In genomic region chr5:151772868-151773561, GRCh38 we compare ENCODE assay signal across 8 cellular contexts. TPM values are rescaled to one million over a fixed set of nuclear protein-coding genes. Genes with fewer than 3 reads are reported as not detected.
A peak's percentile ranks its signal among the peaks of the same experiment; 100 is the strongest.
DNase-seq lines count a peak whose midpoint lies in the region; ATAC-seq and TF ChIP-seq lines count a peak whose summit lies in the region.

No MANE protein-coding gene starts in this region.

- TF ChIP-seq POLR2A in body of pancreas (IDR thresholded peaks at IDR 0.05) = no peak
- no peak for TF ChIP-seq POLR2A in lower leg skin (IDR thresholded peaks at IDR 0.05)

- peak overlapping the region; percentile 65 for H3K4me2 ChIP-seq in KMS-11

- DNase-seq in Daoy (ENCODE audit: low read depth) (peak; percentile 61), body of pancreas (peak in 2 of 4 donors; percentile 15 to 30), lower leg skin (ENCODE audit: low spot score in 2 of 2) (no peak), type B pancreatic cell (ENCODE audit: extremely low spot score, unreplicated experiment) (no peak), NCI-H1105 (lab: John Stamatoyannopoulos, UW) (no peak), glomerular visceral epithelial cell (ENCODE audit: extremely low spot score) (no peak)

- peak overlapping the region; percentile 92 for H3K4me3 Mint-ChIP-seq in type B pancreatic cell

- intact Hi-C loops in body of pancreas (cut with DNase I) (no loop called here), lower leg skin (cut with DNase I; ENCODE audit: low total_unique reads) (no loop called here)

- 0 to 2% methylated on average over 18 of the region's 18 CpGs for WGBS in body of pancreas, 2 donors
- 1 to 2% methylated on average over 18 of the region's 18 CpGs for WGBS in lower leg skin, 2 donors

- peaks cover 48% of the 10 kb centered on the region for H4K20me1 ChIP-seq in KMS-11 (ENCODE audit: insufficient read depth)

- H3K36me3 Mint-ChIP-seq in type B pancreatic cell = peaks cover 19% of the 10 kb centered on the region

- H3K79me2 ChIP-seq in KMS-11 (ENCODE audit: insufficient read depth, low read depth) = peaks cover 59% of the 10 kb centered on the region

- H3K27me3 Mint-ChIP-seq in type B pancreatic cell = no peaks in the 10 kb centered on the region

- H3K9me3 Mint-ChIP-seq in type B pancreatic cell = no peaks in the 10 kb centered on the region

- H2AFZ ChIP-seq in KMS-11 (ENCODE audit: low read depth) = no peak overlapping the region

- no peak for TF ChIP-seq CTCF in KMS-11 (conservative IDR thresholded peaks at IDR 0.05; ENCODE audit: low read depth, low read length)
- TF ChIP-seq CTCF in body of pancreas (IDR thresholded peaks at IDR 0.05) = no peak
- no peak for TF ChIP-seq CTCF in lower leg skin (IDR thresholded peaks at IDR 0.05)
- no peak for TF ChIP-seq CTCF in type B pancreatic cell (conservative IDR thresholded peaks at IDR 0.05)

- peaks cover 39% of the 10 kb centered on the region for H3K4me1 Mint-ChIP-seq in type B pancreatic cell (ENCODE audit: unreplicated experiment)

- H3K27me3 ChIP-seq in KMS-11 (ENCODE audit: insufficient read depth, low read depth) (no peaks in the 10 kb centered on the region), body of pancreas (no peaks in the 10 kb centered on the region)

- peak overlapping the region; percentile 76 for H3K27ac Mint-ChIP-seq in type B pancreatic cell

- no peak overlapping the region for H3K4me3 ChIP-seq in KMS-11 (IDR thresholded peaks at IDR 0.05; ENCODE audit: insufficient read depth, low read depth, low read length)
- peak overlapping the region; percentile 57 to 72 for H3K4me3 ChIP-seq in body of pancreas
- H3K4me3 ChIP-seq in lower leg skin (ENCODE audit: low read depth, poor library complexity, severe bottlenecking) = peak overlapping the region; percentile 92

- H3K9ac ChIP-seq in KMS-11 = peak overlapping the region; percentile 93

- H3K27ac ChIP-seq in KMS-11 = peak overlapping the region; percentile 98
- peak overlapping the region; percentile 71 to 98 (median 86) for H3K27ac ChIP-seq in body of pancreas

- no peaks in the 10 kb centered on the region for H3K9me3 ChIP-seq in body of pancreas

- ATAC-seq in body of pancreas = no peak
- ATAC-seq in HG03108 (IDR thresholded peaks at IDR 0.05; ENCODE audit: unreplicated experiment) = no peak

- H3K4me1 ChIP-seq in KMS-11 (ENCODE audit: low read depth, poor library complexity, severe bottlenecking) = peaks cover 47% of the 10 kb centered on the region
- peaks cover 52% of the 10 kb centered on the region for H3K4me1 ChIP-seq in body of pancreas

- peaks cover 7% of the 10 kb centered on the region; the same call in 1 of the 2 replicates for H3K36me3 ChIP-seq in KMS-11 (ENCODE audit: insufficient read depth)
- H3K36me3 ChIP-seq in body of pancreas (replicated peaks in 1 of 2; ENCODE audit: insufficient read depth in 1 of 2, low read depth in 2 of 2) = no peaks in the 10 kb centered on the region

RNA-seq across cellular contexts. Expression of gene G3BP1, which starts 1.3 kb away (rescaled TPM):
- total RNA-seq in Daoy (2014; rRNA removed; shearing (Covaris generic)) = 307 and 350 TPM in 2 replicates
- 10 to 100 TPM; 34.6 to 64.3 TPM for total RNA-seq in body of pancreas
- total RNA-seq in lower leg skin = 100 to 1,000 TPM in 2 of 4 donors, 10 to 100 TPM in 2; 85.9 to 192 (median 102) TPM
- 218 and 241 TPM in 2 replicates for total RNA-seq in type B pancreatic cell (ENCODE audit: low replicate concordance)

RNA-seq across cellular contexts. Expression of gene ATOX1, which starts 14.6 kb away (rescaled TPM):
- 96.9 and 105 TPM in 2 replicates for total RNA-seq in Daoy (2014; rRNA removed; shearing (Covaris generic))
- total RNA-seq in body of pancreas (10 to 100 TPM in 1 of 2 donors, 1 to 10 TPM in 1; 6.3 to 39.7 TPM), lower leg skin (100 to 1,000 TPM in 2 of 4 donors, 10 to 100 TPM in 2; 65.5 to 137 (median 92.8) TPM), type B pancreatic cell (ENCODE audit: low replicate concordance) (81.0 and 110 TPM in 2 replicates)
